In the genomic region with DNA sequence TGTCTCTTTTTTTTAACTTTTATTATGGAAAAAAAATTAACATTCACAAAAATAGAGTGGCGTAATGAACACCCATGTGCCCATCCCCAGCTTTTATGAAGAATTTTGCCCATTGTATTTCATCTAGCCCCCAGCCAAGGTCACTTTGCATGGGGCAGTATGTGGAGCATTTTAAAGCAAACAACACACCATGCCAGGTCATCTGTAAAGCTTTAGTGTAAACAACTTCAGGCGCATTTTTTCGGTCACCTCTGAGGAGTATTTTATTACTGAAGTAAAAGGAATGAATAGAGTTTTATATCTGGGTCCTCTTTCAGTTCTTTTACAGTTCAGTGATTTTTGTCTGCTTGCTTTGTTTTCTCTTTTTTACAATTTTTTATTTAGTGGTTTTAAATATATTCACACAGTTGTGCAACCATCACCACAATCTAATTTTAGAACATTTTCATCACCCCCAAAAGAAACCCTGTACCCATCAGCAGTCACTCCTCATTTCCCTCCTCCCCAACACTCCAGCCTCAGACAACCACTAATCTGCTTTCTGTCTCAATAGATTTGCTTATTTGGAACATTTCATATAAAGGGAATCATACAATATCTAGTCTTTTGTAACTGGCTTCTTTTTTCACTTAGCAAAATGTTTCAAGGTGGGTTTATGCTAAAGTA, we compare ENCODE assay signal across 1 cellular context.
TF ChIP-seq lines count a peak whose summit lies in the region.

No MANE protein-coding gene starts in this region.

TF ChIP-seq in IMR-90, 13 proteins besides CTCF, POLR2A, EP300 and RAD21 (continued from another document):
- TF ChIP-seq BHLHE40 (IDR thresholded peaks at IDR 0.05; ENCODE audit: low read depth, low read length) (no peak), CHD1 (IDR thresholded peaks at IDR 0.05; ENCODE audit: low read depth, low read length) (no peak)
TF ChIP-seq in IMR-90: peak in this region for 0.
